Comparison of ENCODE assay signal across 22 cellular contexts in the genomic region with DNA sequence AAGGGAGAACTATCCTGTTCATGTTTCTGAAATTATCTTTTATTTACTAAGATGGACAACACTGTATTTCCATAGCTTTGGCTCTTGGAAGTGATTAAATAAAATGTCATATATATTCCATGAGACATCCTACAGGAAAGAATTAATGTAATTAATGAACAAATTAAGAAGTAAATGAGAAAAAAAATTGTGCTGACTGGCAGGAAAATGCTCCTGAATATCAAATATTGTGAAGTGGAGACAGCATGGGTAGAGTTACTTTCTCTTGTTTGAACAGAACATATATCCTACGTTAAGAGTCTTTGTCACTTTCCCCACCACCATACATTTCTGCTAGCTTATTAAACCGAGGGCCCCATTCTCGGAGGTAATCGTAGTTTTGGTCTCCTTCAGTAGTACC.
"Had no signal": no experiment of that assay in that cellular context is flagged by ENCODE, and none has a peak within 500 bp of the region (broad histone marks: within the 10 kb centered on the region; RNA-seq: fewer than 3 reads in every experiment).

No MANE protein-coding gene starts in this region.

- H3K27ac Mint-ChIP-seq: effector memory CD8-positive, alpha-beta T cell; memory B cell; naive B cell; natural killer cell treated with Interleukin-12 subunit alpha and Interleukin-12 subunit beta and Interleukin-15 and Interleukin-18, amount 100 ng/mL, for 72 hours; stimulated activated naive B cell treated with anti-CD40 and anti-IgM and Interleukin-4, amounts not matched to agents 10 μg/mL and 1 μg/mL and 100 μg/mL, for 72 hours; stimulated activated naive CD8-positive, alpha-beta T cell treated with anti-CD3 and anti-CD28 coated beads, Interleukin-15, Interleukin-2, amounts not matched to agents 100 ng/mL and 50 ng/mL, for 24 hours had no signal

- H3K4me3 ChIP-seq: esophagus squamous epithelium, lung, mucosa of descending colon, thoracic aorta, tibial nerve, upper lobe of left lung had no signal

- H3K4me1 ChIP-seq: esophagus squamous epithelium, tibial nerve, upper lobe of left lung had no signal

- H3K36me3 Mint-ChIP-seq: memory B cell; naive B cell; natural killer cell treated with Interleukin-12 subunit alpha and Interleukin-12 subunit beta and Interleukin-15 and Interleukin-18, amount 100 ng/mL, for 72 hours; stimulated activated naive B cell treated with anti-CD40 and anti-IgM and Interleukin-4, amounts not matched to agents 10 μg/mL and 1 μg/mL and 100 μg/mL, for 72 hours had no signal

- H3K4me3 Mint-ChIP-seq: effector memory CD8-positive, alpha-beta T cell; memory B cell; naive B cell; natural killer cell treated with Interleukin-12 subunit alpha and Interleukin-12 subunit beta and Interleukin-15 and Interleukin-18, amount 100 ng/mL, for 72 hours; stimulated activated naive B cell treated with anti-CD40 and anti-IgM and Interleukin-4, amounts not matched to agents 10 μg/mL and 1 μg/mL and 100 μg/mL, for 72 hours; stimulated activated naive CD8-positive, alpha-beta T cell treated with anti-CD3 and anti-CD28 coated beads, Interleukin-15, Interleukin-2, amounts not matched to agents 100 ng/mL and 50 ng/mL, for 24 hours had no signal

- H3K27me3 ChIP-seq: esophagus squamous epithelium, tibial nerve, upper lobe of left lung had no signal

- H3K27ac ChIP-seq: esophagus squamous epithelium, thoracic aorta, tibial nerve, upper lobe of left lung had no signal

- H3K4me1 Mint-ChIP-seq: memory B cell; naive B cell; stimulated activated naive B cell treated with anti-CD40 and anti-IgM and Interleukin-4, amounts not matched to agents 10 μg/mL and 1 μg/mL and 100 μg/mL, for 72 hours had no signal

- DNase-seq: cortex of kidney; effector memory CD8-positive, alpha-beta T cell; erythroblast; esophagus squamous epithelium; head of caudate nucleus; kidney; mucosa of descending colon; naive B cell; posterior cingulate gyrus; retina; small intestine; stimulated activated CD4-positive, alpha-beta T cell treated with anti-CD3 and anti-CD28 coated beads, Interleukin-15, amount 100 ng/mL, for 24 hours; stimulated activated CD4-positive, alpha-beta T cell treated with anti-CD3 and anti-CD28 coated beads, Interleukin-2, amount 100 ng/mL, for 48 hours; stimulated activated naive B cell treated with anti-CD40 and anti-IgM and Interleukin-4, amounts not matched to agents 10 μg/mL and 1 μg/mL and 100 μg/mL, for 72 hours; upper lobe of left lung had no signal

- H3K27me3 Mint-ChIP-seq: effector memory CD8-positive, alpha-beta T cell; memory B cell; naive B cell; natural killer cell treated with Interleukin-12 subunit alpha and Interleukin-12 subunit beta and Interleukin-15 and Interleukin-18, amount 100 ng/mL, for 72 hours; stimulated activated naive B cell treated with anti-CD40 and anti-IgM and Interleukin-4, amounts not matched to agents 10 μg/mL and 1 μg/mL and 100 μg/mL, for 72 hours; stimulated activated naive CD8-positive, alpha-beta T cell treated with anti-CD3 and anti-CD28 coated beads, Interleukin-15, Interleukin-2, amounts not matched to agents 100 ng/mL and 50 ng/mL, for 24 hours had no signal

- H3K9me3 Mint-ChIP-seq: memory B cell; stimulated activated naive CD8-positive, alpha-beta T cell treated with anti-CD3 and anti-CD28 coated beads, Interleukin-15, Interleukin-2, amounts not matched to agents 100 ng/mL and 50 ng/mL, for 24 hours had no signal

- H3K9me3 ChIP-seq: esophagus squamous epithelium, mucosa of descending colon, thoracic aorta, tibial nerve, upper lobe of left lung had no signal

- ATAC-seq: effector memory CD8-positive, alpha-beta T cell; left lobe of liver; mucosa of descending colon; natural killer cell treated with Interleukin-12 subunit alpha and Interleukin-12 subunit beta and Interleukin-15 and Interleukin-18, amount 100 ng/mL, for 72 hours; stimulated activated naive B cell treated with anti-CD40 and anti-IgM and Interleukin-4, amounts not matched to agents 10 μg/mL and 1 μg/mL and 100 μg/mL, for 72 hours had no signal

- H3K36me3 ChIP-seq: esophagus squamous epithelium, thoracic aorta, tibial nerve, upper lobe of left lung had no signal
